In genomic region chr2:56971383-56971974, GRCh38 we compare ENCODE assay signal across 31 cellular contexts.
"Had no signal": no experiment of that assay in that cellular context is flagged by ENCODE, and none has a peak within 500 bp of the region (broad histone marks: within the 10 kb centered on the region; RNA-seq: fewer than 3 reads in every experiment).

No MANE protein-coding gene starts in this region.

- H3K4me3 ChIP-seq: adrenal gland, MG63, SK-N-MC had no signal

- H3K4me1 ChIP-seq: adrenal gland had no signal

- H3K27ac ChIP-seq: adrenal gland, SK-N-MC, VCaP had no signal

- H3K36me3 ChIP-seq: adrenal gland, MG63 had no signal

- ATAC-seq: Panc1, Right ventricle myocardium inferior, T-cell had no signal

- H3K9me3 ChIP-seq: adrenal gland, MG63 had no signal

- H3K27me3 ChIP-seq: adrenal gland, MG63 had no signal

- DNase-seq: activated CD4-positive, alpha-beta memory T cell treated with anti-CD3 and anti-CD28 coated beads, Interleukin-2, amount 10 ng/mL, durations not matched to agents 7 days and 5 days; activated CD4-positive, alpha-beta T cell treated with anti-CD3 and anti-CD28 coated beads, Interleukin-2, amount 50 U/mL, for 1 hour; activated CD4-positive, CD25-positive, alpha-beta regulatory T cell; activated CD8-positive, alpha-beta memory T cell treated with anti-CD3 and anti-CD28 coated beads, Interleukin-2, amount 50 U/mL, for 48 hours; activated naive CD4-positive, alpha-beta T cell treated with anti-CD3 and anti-CD28 coated beads, Interleukin-2, amount 50 U/mL, for 16 hours; activated naive CD8-positive, alpha-beta T cell treated with anti-CD3 and anti-CD28 coated beads, Interleukin-2, amount 10 ng/mL, durations not matched to agents 7 days and 5 days; activated T-cell treated with anti-CD3 and anti-CD28 coated beads, Interleukin-2, amount 50 U/mL, for 1 hour; adrenal gland; anterior cingulate cortex; MG63; MV-4-11; NCI-H1092 treated with DMSO at 0.1 percent for 48 hours; NCI-H1417 treated with DMSO at 0.1 percent for 48 hours; NCI-H1694; NCI-H2029; NCI-H2107; NCI-H2171 treated with DMSO at 0.1 percent for 48 hours; NCI-H345; NCI-H510A; NCI-H526 treated with DMSO at 0.1 percent for 48 hours; NCI-H82; NK-92 treated with Interleukin-12 subunit alpha and Interleukin-12 subunit beta, amount 100 ng/mL, for 24 hours; OCI-M1; RPMI8226; T-cell; T-helper 2 cell; T1000 had no signal
